Comparison of ENCODE assay signal across 8 cellular contexts in the genomic region with DNA sequence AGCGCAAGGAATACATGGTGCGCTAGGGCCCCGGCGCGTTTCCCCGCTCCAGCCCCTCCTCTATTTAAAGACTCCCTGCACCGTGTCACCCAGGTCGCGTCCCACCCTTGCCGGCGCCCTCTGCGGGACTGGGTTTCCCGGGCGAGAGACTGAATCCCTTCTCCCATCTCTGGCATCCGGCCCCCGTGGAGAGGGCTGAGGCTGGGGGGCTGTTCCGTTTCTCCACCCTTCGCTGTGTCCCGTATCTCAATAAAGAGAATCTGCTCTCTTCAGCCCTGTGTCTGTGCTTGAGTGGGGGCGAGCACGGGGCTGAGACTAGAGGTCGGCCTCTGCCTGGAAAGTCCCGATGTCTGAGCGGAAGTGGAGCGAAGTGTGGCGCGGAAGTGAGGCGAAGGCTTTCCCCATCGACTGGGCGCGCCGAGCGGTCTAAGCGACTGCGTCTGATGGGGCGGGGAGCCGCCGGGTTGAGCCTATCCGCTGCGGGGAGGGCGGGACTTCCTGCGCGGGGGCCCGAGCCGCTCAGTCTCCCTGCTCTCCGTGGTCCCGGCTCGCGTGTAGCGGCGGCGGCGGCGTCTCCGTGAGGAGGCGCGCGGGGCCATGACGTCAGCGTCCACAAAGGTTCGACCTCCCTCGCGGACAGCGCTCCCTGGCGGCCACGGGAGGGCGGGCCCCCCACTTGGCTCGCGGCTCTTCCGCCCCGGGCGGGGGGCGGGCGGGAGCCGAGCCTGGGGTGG. TPM values are rescaled to one million over a fixed set of nuclear protein-coding genes. Genes with fewer than 3 reads are reported as not detected.
DNase-seq lines count a peak whose midpoint lies in the region; ATAC-seq, FAIRE-seq and TF ChIP-seq lines count a peak whose summit lies in the region.

No MANE protein-coding gene starts in this region.

- H3K4me3 ChIP-seq in heart right ventricle, result peak overlapping the region; percentile 59 to 98 (median 92)

- peak; percentile 93 for DNase-seq in GM12891 (ENCODE audit: insufficient read length, low spot score)
- DNase-seq in NCI-H128 (lab: John Stamatoyannopoulos, UW; ENCODE audit: unreplicated experiment), result peak; percentile 80
- DNase-seq in SW 1271 (lab: John Stamatoyannopoulos, UW), result peak; percentile 87 to 92
- DNase-seq in heart right ventricle, result peak; percentile 97 to 99
- DNase-seq in progenitor cell of endocrine pancreas (ENCODE audit: low spot score, unreplicated experiment), result peak; percentile 96
- peak; percentile 97 for DNase-seq in ureter (ENCODE audit: low spot score)

- peaks cover 35% of the 10 kb centered on the region for H3K4me1 Mint-ChIP-seq in progenitor cell of endocrine pancreas (ENCODE audit: low read depth)

- peaks cover 19 to 84% (median 68%) of the 10 kb centered on the region in 9 donors for H3K4me1 ChIP-seq in heart right ventricle

- ATAC-seq in HG02763 (IDR thresholded peaks at IDR 0.05; ENCODE audit: unreplicated experiment) (peak; percentile 80), heart right ventricle (peak; percentile 87 to 93 (median 90))

- H3K27ac ChIP-seq in adipose tissue (ENCODE audit: low read depth, low read length) (peak overlapping the region; percentile 81), heart right ventricle (peak overlapping the region; percentile 87 to 100 (median 96))

- no peaks in the 10 kb centered on the region for H3K27me3 ChIP-seq in heart right ventricle

- TF ChIP-seq POLR2A in GM12891 (IDR thresholded peaks at IDR 0.05; ENCODE audit: low read depth, low read length), result peak; percentile 93

- no peaks in the 10 kb centered on the region for H3K27me3 Mint-ChIP-seq in progenitor cell of endocrine pancreas

- peaks cover 0 to 32% (median 4%) of the 10 kb centered on the region in 9 donors for H3K36me3 ChIP-seq in heart right ventricle

- peak overlapping the region; percentile 96 for H3K4me3 Mint-ChIP-seq in progenitor cell of endocrine pancreas (ENCODE audit: low read depth)

- intact Hi-C loops in heart right ventricle (cut with DNase I), result loop anchor here in 6 of 10 donors (10.0 kb wide), 2 partner anchors 260 to 350 kb away; a partner anchor contains a TSS

- peak overlapping the region; percentile 100 for H3K27ac Mint-ChIP-seq in progenitor cell of endocrine pancreas

- H3K9me3 ChIP-seq in heart right ventricle, result no peaks in the 10 kb centered on the region

- peak; percentile 97 for FAIRE-seq in GM12891 (lab: Jason Lieb, UNC)

- peaks cover 4% of the 10 kb centered on the region for H3K36me3 Mint-ChIP-seq in progenitor cell of endocrine pancreas (ENCODE audit: insufficient read depth)

- 0 to 1% (median 1%) methylated on average over 52 to 75 of the region's 75 CpGs for WGBS in adipose tissue, 3 donors
- 0 to 2% methylated on average over 63 to 75 of the region's 75 CpGs for WGBS in heart right ventricle, 2 donors

- TF ChIP-seq CTCF in heart right ventricle (IDR thresholded peaks at IDR 0.05) (peak; percentile 70 to 97 (median 84)), progenitor cell of endocrine pancreas (IDR thresholded peaks at IDR 0.05; ENCODE audit: unreplicated experiment) (peak; percentile 88)

- H3K9me3 Mint-ChIP-seq in progenitor cell of endocrine pancreas (ENCODE audit: low read depth), result no peaks in the 10 kb centered on the region

TF ChIP-seq in GM12891, 5 proteins besides CTCF, POLR2A, EP300 and RAD21:
- TF ChIP-seq TAF1 (IDR thresholded peaks at IDR 0.05; ENCODE audit: low read depth, low read length) (peak; percentile 90), PAX5 (IDR thresholded peaks at IDR 0.05; ENCODE audit: insufficient read depth, low read length, severe bottlenecking) (no peak), POU2F2 (IDR thresholded peaks at IDR 0.05; ENCODE audit: low read depth, low read length) (peak; percentile 67), SPI1 (IDR thresholded peaks at IDR 0.05; ENCODE audit: low read depth, low read length) (peak; percentile 87), POLR2AphosphoS5 (IDR thresholded peaks at IDR 0.05; ENCODE audit: low read depth, low read length) (peak; percentile 95)

RNA-seq across cellular contexts. Expression of a gene that starts 2.0 kb away (rescaled TPM):
- 303 TPM for polyA plus RNA-seq in GM12891 (2012; ENCODE audit: low read depth, missing spikeins)
- polyA plus RNA-seq in adipose tissue, result 100 to 1,000 TPM; 133 to 384 (median 349) TPM
- total RNA-seq in heart right ventricle, result 100 to 1,000 TPM; 144 to 241 (median 160) TPM
- 100 to 1,000 TPM; 220 to 429 TPM for polyA plus RNA-seq in heart right ventricle
- 168 and 178 TPM in 2 replicates for total RNA-seq in progenitor cell of endocrine pancreas
- 151 TPM for total RNA-seq in ureter

RNA-seq across cellular contexts. Expression of a gene that starts 8.4 kb away (rescaled TPM):
- polyA plus RNA-seq in GM12891 (2012; ENCODE audit: low read depth, missing spikeins), result 0.36 TPM
- 10 to 100 TPM in 2 of 3 donors, 1 to 10 TPM in 1; 3.1 to 23.0 (median 16.6) TPM for polyA plus RNA-seq in adipose tissue
- 10 to 100 TPM in 8 of 10 donors, 1 to 10 TPM in 2; 9.6 to 35.4 (median 18.3) TPM for total RNA-seq in heart right ventricle
- polyA plus RNA-seq in heart right ventricle, result 1 to 10 TPM; 9.5 to 9.7 TPM
- total RNA-seq in progenitor cell of endocrine pancreas, result 0.09 TPM in 1 of 2 replicates, not detected in the other
- 21.6 TPM for total RNA-seq in ureter

RNA-seq across cellular contexts. Expression of a gene that starts 18.6 kb away (rescaled TPM):
- polyA plus RNA-seq in GM12891 (2012; ENCODE audit: low read depth, missing spikeins), result 0.78 TPM
- polyA plus RNA-seq in adipose tissue, result under 1 TPM in 1 of 3 donors, not detected in 2; 0.13 TPM
- under 1 TPM in 1 of 10 donors, not detected in 9; 0.11 TPM for total RNA-seq in heart right ventricle
- polyA plus RNA-seq in heart right ventricle, result under 1 TPM in 1 of 2 donors, not detected in 1; 0.04 TPM
- total RNA-seq in progenitor cell of endocrine pancreas, result not detected in 2 replicates
- 1.9 TPM for total RNA-seq in ureter

RNA-seq across cellular contexts. Expression of a gene that starts 21.4 kb away (rescaled TPM):
- polyA plus RNA-seq in GM12891 (2012; ENCODE audit: low read depth, missing spikeins), result 3.4 TPM
- polyA plus RNA-seq in adipose tissue (1 to 10 TPM in 2 of 3 donors, under 1 TPM in 1; 0.89 to 2.4 (median 1.8) TPM), heart right ventricle (1 to 10 TPM; 1.1 to 2.0 TPM)
- total RNA-seq in heart right ventricle (1 to 10 TPM in 9 of 10 donors, under 1 TPM in 1; 0.70 to 2.1 (median 1.5) TPM), progenitor cell of endocrine pancreas (19.6 and 20.3 TPM in 2 replicates), ureter (6.7 TPM)

RNA-seq across cellular contexts. Expression of a gene that starts 29.5 kb away (rescaled TPM):
- 2.0 TPM for polyA plus RNA-seq in GM12891 (2012; ENCODE audit: low read depth, missing spikeins)
- polyA plus RNA-seq in adipose tissue (1 to 10 TPM; 2.2 to 9.7 (median 2.5) TPM), heart right ventricle (1 to 10 TPM in 1 of 2 donors, under 1 TPM in 1; 0.78 to 2.1 TPM)
- total RNA-seq in heart right ventricle (1 to 10 TPM in 1 of 10 donors, under 1 TPM in 9; 0.19 to 1.1 (median 0.48) TPM), progenitor cell of endocrine pancreas (0.84 and 1.4 TPM in 2 replicates), ureter (2.8 TPM)

Comparison
In these comparisons a context has a peak if more than half of its experiments do, and no peak if none do; other contexts are left out.
1. Peak in every context shown above with its lines: DNase-seq, ATAC-seq, H3K4me3 ChIP-seq and H3K27ac ChIP-seq.